ENCODE assay signal across 1 cellular context in genomic region chr22:24514241-24515024, GRCh38.
TF ChIP-seq lines count a peak whose summit lies in the region.

No MANE protein-coding gene starts in this region.

TF ChIP-seq in HepG2, 621 proteins besides CTCF, POLR2A, EP300 and RAD21 (continued from another document):
- TF ChIP-seq, protein P1, sequence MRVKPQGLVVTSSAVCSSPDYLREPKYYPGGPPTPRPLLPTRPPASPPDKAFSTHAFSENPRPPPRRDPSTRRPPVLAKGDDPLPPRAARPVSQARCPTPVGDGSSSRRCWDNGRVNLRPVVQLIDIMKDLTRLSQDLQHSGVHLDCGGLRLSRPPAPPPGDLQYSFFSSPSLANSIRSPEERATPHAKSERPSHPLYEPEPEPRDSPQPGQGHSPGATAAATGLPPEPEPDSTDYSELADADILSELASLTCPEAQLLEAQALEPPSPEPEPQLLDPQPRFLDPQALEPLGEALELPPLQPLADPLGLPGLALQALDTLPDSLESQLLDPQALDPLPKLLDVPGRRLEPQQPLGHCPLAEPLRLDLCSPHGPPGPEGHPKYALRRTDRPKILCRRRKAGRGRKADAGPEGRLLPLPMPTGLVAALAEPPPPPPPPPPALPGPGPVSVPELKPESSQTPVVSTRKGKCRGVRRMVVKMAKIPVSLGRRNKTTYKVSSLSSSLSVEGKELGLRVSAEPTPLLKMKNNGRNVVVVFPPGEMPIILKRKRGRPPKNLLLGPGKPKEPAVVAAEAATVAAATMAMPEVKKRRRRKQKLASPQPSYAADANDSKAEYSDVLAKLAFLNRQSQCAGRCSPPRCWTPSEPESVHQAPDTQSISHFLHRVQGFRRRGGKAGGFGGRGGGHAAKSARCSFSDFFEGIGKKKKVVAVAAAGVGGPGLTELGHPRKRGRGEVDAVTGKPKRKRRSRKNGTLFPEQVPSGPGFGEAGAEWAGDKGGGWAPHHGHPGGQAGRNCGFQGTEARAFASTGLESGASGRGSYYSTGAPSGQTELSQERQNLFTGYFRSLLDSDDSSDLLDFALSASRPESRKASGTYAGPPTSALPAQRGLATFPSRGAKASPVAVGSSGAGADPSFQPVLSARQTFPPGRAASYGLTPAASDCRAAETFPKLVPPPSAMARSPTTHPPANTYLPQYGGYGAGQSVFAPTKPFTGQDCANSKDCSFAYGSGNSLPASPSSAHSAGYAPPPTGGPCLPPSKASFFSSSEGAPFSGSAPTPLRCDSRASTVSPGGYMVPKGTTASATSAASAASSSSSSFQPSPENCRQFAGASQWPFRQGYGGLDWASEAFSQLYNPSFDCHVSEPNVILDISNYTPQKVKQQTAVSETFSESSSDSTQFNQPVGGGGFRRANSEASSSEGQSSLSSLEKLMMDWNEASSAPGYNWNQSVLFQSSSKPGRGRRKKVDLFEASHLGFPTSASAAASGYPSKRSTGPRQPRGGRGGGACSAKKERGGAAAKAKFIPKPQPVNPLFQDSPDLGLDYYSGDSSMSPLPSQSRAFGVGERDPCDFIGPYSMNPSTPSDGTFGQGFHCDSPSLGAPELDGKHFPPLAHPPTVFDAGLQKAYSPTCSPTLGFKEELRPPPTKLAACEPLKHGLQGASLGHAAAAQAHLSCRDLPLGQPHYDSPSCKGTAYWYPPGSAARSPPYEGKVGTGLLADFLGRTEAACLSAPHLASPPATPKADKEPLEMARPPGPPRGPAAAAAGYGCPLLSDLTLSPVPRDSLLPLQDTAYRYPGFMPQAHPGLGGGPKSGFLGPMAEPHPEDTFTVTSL (CRISPR knock-in tag; IDR thresholded peaks at IDR 0.05; ENCODE audit: borderline replicate concordance): peak; percentile 75; the same call in 1 of the 2 replicates
- TF ChIP-seq ZNF501 (CRISPR knock-in tag; IDR thresholded peaks at IDR 0.05) (peak; percentile 95), HDAC6 (IDR thresholded peaks at IDR 0.05; ENCODE audit: low read depth, low read length) (no peak), MZF1 (CRISPR knock-in tag; IDR thresholded peaks at IDR 0.05; ENCODE audit: borderline replicate concordance) (peak; percentile 95), ZKSCAN5 (CRISPR knock-in tag; IDR thresholded peaks at IDR 0.05) (0 out of 2 replicates have a peak, but pooled peaks have one; percentile 52)
TF ChIP-seq in HepG2: peak in this region for 421.
